ENCODE assay signal across 8 cellular contexts in the genomic region with DNA sequence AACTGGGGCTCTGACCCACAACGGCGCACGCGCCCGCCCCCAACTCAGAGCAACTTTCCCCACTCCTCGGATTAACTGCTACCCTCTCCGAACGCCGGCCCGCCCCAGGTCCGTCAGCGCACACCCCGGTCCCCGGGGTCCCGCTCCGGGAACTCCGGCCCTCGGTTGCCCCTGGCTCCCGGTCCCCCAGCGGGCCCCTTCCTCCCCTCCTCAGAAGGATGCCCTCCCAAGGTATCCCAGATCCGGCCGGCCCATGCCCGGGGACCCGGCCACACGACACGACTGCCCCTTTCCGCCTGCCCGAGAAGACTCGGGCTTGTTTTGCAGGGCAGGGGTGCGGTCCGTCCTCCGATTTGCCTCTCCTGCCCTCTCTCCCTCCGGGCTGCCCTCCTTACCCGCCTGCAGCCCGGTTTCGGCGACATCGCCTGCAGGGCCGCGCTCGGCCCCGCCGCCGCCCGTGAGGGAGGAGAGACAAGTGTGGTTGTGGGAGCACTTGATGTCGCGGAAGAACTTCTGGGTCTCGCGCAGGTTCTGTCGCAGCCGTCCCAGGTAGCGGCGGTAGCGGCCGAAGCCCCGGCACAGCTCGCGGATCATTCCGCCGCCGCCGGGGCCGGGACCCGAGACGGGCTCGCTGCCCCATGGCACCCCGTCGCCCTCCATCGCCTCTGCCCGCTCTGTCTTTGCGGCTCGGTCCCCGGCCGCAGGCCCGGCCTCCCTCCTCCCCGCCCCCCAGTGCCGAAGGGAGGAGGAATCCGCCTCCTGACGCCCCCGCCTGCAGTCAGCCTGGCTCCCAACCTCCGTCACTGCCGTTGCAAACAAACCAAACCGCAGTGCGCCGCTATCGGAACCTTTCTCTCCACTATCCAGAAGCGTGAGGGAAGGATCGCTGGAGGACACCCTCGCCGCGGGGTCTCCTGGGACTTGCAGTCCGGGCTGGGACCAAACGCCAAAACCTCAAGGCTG. TPM values are rescaled to one million over a fixed set of nuclear protein-coding genes. Genes with fewer than 3 reads are reported as not detected.
A peak's percentile ranks its signal among the peaks of the same experiment; 100 is the strongest.
DNase-seq lines count a peak whose midpoint lies in the region; ATAC-seq, FAIRE-seq and TF ChIP-seq lines count a peak whose summit lies in the region.

A gene with protein sequence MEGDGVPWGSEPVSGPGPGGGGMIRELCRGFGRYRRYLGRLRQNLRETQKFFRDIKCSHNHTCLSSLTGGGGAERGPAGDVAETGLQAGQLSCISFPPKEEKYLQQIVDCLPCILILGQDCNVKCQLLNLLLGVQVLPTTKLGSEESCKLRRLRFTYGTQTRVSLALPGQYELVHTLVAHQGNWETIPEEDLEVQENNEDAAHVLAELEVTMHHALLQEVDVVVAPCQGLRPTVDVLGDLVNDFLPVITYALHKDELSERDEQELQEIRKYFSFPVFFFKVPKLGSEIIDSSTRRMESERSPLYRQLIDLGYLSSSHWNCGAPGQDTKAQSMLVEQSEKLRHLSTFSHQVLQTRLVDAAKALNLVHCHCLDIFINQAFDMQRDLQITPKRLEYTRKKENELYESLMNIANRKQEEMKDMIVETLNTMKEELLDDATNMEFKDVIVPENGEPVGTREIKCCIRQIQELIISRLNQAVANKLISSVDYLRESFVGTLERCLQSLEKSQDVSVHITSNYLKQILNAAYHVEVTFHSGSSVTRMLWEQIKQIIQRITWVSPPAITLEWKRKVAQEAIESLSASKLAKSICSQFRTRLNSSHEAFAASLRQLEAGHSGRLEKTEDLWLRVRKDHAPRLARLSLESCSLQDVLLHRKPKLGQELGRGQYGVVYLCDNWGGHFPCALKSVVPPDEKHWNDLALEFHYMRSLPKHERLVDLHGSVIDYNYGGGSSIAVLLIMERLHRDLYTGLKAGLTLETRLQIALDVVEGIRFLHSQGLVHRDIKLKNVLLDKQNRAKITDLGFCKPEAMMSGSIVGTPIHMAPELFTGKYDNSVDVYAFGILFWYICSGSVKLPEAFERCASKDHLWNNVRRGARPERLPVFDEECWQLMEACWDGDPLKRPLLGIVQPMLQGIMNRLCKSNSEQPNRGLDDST (minus strand): TSS at position 827 of the 963 bp plus-strand sequence. CDS start 167 bp downstream, at position 660.

- H3K4me1 Mint-ChIP-seq in activated CD8-positive, alpha-beta memory T cell treated with anti-CD3 and anti-CD28 coated beads, Interleukin-2, amount 10 ng/mL, durations not matched to agents 7 days and 5 days = peaks cover 50% of the 10 kb centered on the region

- peak within 1 kb of the TSS; percentile 38 for H2BK120ac ChIP-seq in H1 (replicated peaks; ENCODE audit: low read depth, low read length)
- H2BK120ac ChIP-seq in mesenchymal stem cell (ENCODE audit: low read depth, low read length) = peak within 1 kb of the TSS; percentile 90

- TF ChIP-seq CTCF in H1 (IDR thresholded peaks at IDR 0.05; ENCODE audit: control extremely low read depth in 1 of 3, insufficient read depth in 1 of 3, low read depth in 1 of 3, low read length in 3 of 3) = no peak

- H2BK5ac ChIP-seq in H1 (ENCODE audit: low read depth, low read length) = peak within 1 kb of the TSS; percentile 69; the same call in 1 of the 2 replicates
- H2BK5ac ChIP-seq in mesenchymal stem cell (ENCODE audit: low read depth, low read length, poor library complexity, severe bottlenecking) = no peak within 1 kb of the TSS

- 0 out of 2 replicates have a peak, but pooled peaks cover 2% of the 10 kb centered on the region for H3K79me1 ChIP-seq in H1 (ENCODE audit: low read depth, low read length)
- peaks cover 5% of the 10 kb centered on the region for H3K79me1 ChIP-seq in mesenchymal stem cell (replicated peaks; ENCODE audit: low read length, poor library complexity, severe bottlenecking)

- peak; percentile 93 for DNase-seq in COLO668 (lab: John Stamatoyannopoulos, UW; ENCODE audit: unreplicated experiment)
- DNase-seq in HTR-8/SVneo (ENCODE audit: insufficient read length, low spot score) = peak; percentile 90
- DNase-seq in NT2/D1 (ENCODE audit: low read depth, low spot score) = peak; percentile 99
- peak; percentile 95 for DNase-seq in activated CD8-positive, alpha-beta memory T cell treated with anti-CD3 and anti-CD28 coated beads, Interleukin-2, amount 10 ng/mL, durations not matched to agents 7 days and 5 days
- DNase-seq in H1 (ENCODE audit: low read depth in 1 of 2, low spot score in 2 of 2) = peak; percentile 91 to 96
- peak; percentile 96 for DNase-seq in mesenchymal stem cell
- DNase-seq in stimulated activated CD8-positive, alpha-beta memory T cell treated with anti-CD3 and anti-CD28 coated beads, Interleukin-12 subunit alpha, Interleukin-12 subunit beta, amount 100 ng/mL, for 24 hours (ENCODE audit: extremely low read depth) = peak; percentile 89

- POLR2A ChIA-PET in H1 (lab: Charles Lee; ENCODE audit: partially characterized antibody) = interaction anchor here (0.6 to 1.6 kb wide), 6 partner anchors 11 to 90 kb away, joined by 3 to 5 read pairs (median 4); a partner anchor contains a TSS

- H2BK12ac ChIP-seq in H1 (ENCODE audit: low read depth, low read length) = no peak within 1 kb of the TSS; the same call in 1 of the 2 replicates
- peak within 1 kb of the TSS in 1 of 2 experiments; percentile 2 for H2BK12ac ChIP-seq in mesenchymal stem cell (ENCODE audit: low read length in 2 of 2)

- H3K4ac ChIP-seq in H1 (replicated peaks; ENCODE audit: insufficient read length, low read depth, low read length) (no peak within 1 kb of the TSS), mesenchymal stem cell (ENCODE audit: low read depth in 1 of 2, low read length in 2 of 2) (peak within 1 kb of the TSS; percentile 49 to 93)

- H3K14ac ChIP-seq in H1 (ENCODE audit: insufficient read length) (no peak within 1 kb of the TSS), mesenchymal stem cell (ENCODE audit: low read length in 2 of 2) (peak within 1 kb of the TSS; percentile 14 to 62)

- peaks cover 3 to 22% of the 10 kb centered on the region in 2 experiments; a peak in 3 of 4 replicates for H3K79me2 ChIP-seq in H1 (ENCODE audit: control insufficient read depth in 1 of 2, insufficient read depth in 2 of 2, low read length in 2 of 2)

- TF ChIP-seq EP300 in H1 (IDR thresholded peaks at IDR 0.05; ENCODE audit: borderline replicate concordance in 1 of 2, low read depth in 2 of 2, low read length in 2 of 2) = no peak

- H3K9me3 Mint-ChIP-seq in activated CD8-positive, alpha-beta memory T cell treated with anti-CD3 and anti-CD28 coated beads, Interleukin-2, amount 10 ng/mL, durations not matched to agents 7 days and 5 days (ENCODE audit: low read depth) = no peaks in the 10 kb centered on the region

- H2AK5ac ChIP-seq in H1 (ENCODE audit: low read depth, low read length) (no peak within 1 kb of the TSS), mesenchymal stem cell (ENCODE audit: low read length, severe bottlenecking) (no peak within 1 kb of the TSS)

- H3K4me3 ChIP-seq in NT2/D1 (ENCODE audit: insufficient read length, low read depth) (peak within 1 kb of the TSS; percentile 86), H1 (ENCODE audit: extremely low read depth in 1 of 4, insufficient read depth in 2 of 4, low read depth in 3 of 4, low read length in 4 of 4) (peak within 1 kb of the TSS; percentile 81 to 91 (median 90)), mesenchymal stem cell (ENCODE audit: insufficient read depth in 1 of 2, low read depth in 1 of 2, low read length in 2 of 2) (peak within 1 kb of the TSS; percentile 87 to 95)

- H3K27ac ChIP-seq in H1 (ENCODE audit: low read depth, low read length) (peak within 1 kb of the TSS; percentile 76; the same call in 1 of the 2 replicates), mesenchymal stem cell (ENCODE audit: low read length, poor library complexity, severe bottlenecking) (peak within 1 kb of the TSS; percentile 66)

- no peaks in the 10 kb centered on the region for H3K36me3 ChIP-seq in NT2/D1 (ENCODE audit: insufficient read depth, insufficient read length, low read length)
- H3K36me3 ChIP-seq in H1 (ENCODE audit: control insufficient read depth in 2 of 4, insufficient read depth in 4 of 4, low read length in 3 of 4) = no peaks in the 10 kb centered on the region
- no peaks in the 10 kb centered on the region for H3K36me3 ChIP-seq in mesenchymal stem cell (ENCODE audit: control insufficient read depth in 1 of 2, insufficient read depth in 2 of 2, low read depth in 1 of 2, low read length in 2 of 2)

- no peaks in the 10 kb centered on the region for H3K27me3 Mint-ChIP-seq in activated CD8-positive, alpha-beta memory T cell treated with anti-CD3 and anti-CD28 coated beads, Interleukin-2, amount 10 ng/mL, durations not matched to agents 7 days and 5 days

- H3K4me1 ChIP-seq in NT2/D1 (ENCODE audit: insufficient read depth, insufficient read length) = no peaks in the 10 kb centered on the region
- peaks cover 0 to 5% (median 1%) of the 10 kb centered on the region in 4 experiments; a peak in 4 of 7 replicates for H3K4me1 ChIP-seq in H1 (replicated peaks in 1 of 4; ENCODE audit: control insufficient read depth in 3 of 4, insufficient read depth in 4 of 4, low read length in 3 of 4)
- H3K4me1 ChIP-seq in mesenchymal stem cell (ENCODE audit: control insufficient read depth, insufficient read depth, low read depth, low read length) = peaks cover 3% of the 10 kb centered on the region

- H3K36me3 Mint-ChIP-seq in activated CD8-positive, alpha-beta memory T cell treated with anti-CD3 and anti-CD28 coated beads, Interleukin-2, amount 10 ng/mL, durations not matched to agents 7 days and 5 days = no peaks in the 10 kb centered on the region

- peak; percentile 80 for ATAC-seq in GM21360 (IDR thresholded peaks at IDR 0.05; ENCODE audit: unreplicated experiment)
- peak; percentile 90 for ATAC-seq in activated CD8-positive, alpha-beta memory T cell treated with anti-CD3 and anti-CD28 coated beads, Interleukin-2, amount 10 ng/mL, durations not matched to agents 7 days and 5 days

- 1% methylated on average over 35 of the region's 93 CpGs; no CpG with 5 or more reads in 1 of the 2 experiments for WGBS in H1 (ENCODE audit: extremely low coverage in 1 of 2, insufficient coverage in 1 of 2, insufficient read length in 1 of 2, insufficient replicate concordance in 2 of 2, low coverage in 1 of 2, low lambda C conversion rate in 2 of 2, missing lambda C conversion rate in 1 of 2), 2 experiments
- WGBS in mesenchymal stem cell = under 1% methylated on average over 72 of the region's 93 CpGs

- FAIRE-seq in HTR-8/SVneo (lab: Jason Lieb, UNC) = peak; percentile 49
- no peak for FAIRE-seq in H1 (lab: Jason Lieb, UNC)

- H3K23ac ChIP-seq in H1 (ENCODE audit: insufficient read length) (no peak within 1 kb of the TSS), mesenchymal stem cell (ENCODE audit: low read length in 2 of 2) (peak within 1 kb of the TSS in 1 of 2 experiments; percentile 37)

- peak within 1 kb of the TSS; percentile 48 for H4K5ac ChIP-seq in H1 (ENCODE audit: insufficient read length, low read depth, low read length)

- CTCF ChIA-PET in activated CD8-positive, alpha-beta memory T cell treated with anti-CD3 and anti-CD28 coated beads, Interleukin-2, amount 10 ng/mL, durations not matched to agents 7 days and 5 days (lab: Charles Lee) = interaction anchor here (0.9 to 2.5 kb wide), 5 partner anchors 12 to 90 kb away, joined by 3 to 14 read pairs (median 8); a partner anchor contains a TSS
- CTCF ChIA-PET in H1 (lab: Charles Lee; ENCODE audit: partially characterized antibody) = interaction anchor here (0.6 to 1.0 kb wide), 3 partner anchors 17 to 1296 kb away, joined by 3 read pairs; a partner anchor contains a TSS

- H4K8ac ChIP-seq in H1 (ENCODE audit: extremely low read depth, insufficient read depth, low read length) (peak within 1 kb of the TSS; percentile 86; the same call in 1 of the 2 replicates), mesenchymal stem cell (ENCODE audit: low read length) (peak within 1 kb of the TSS; percentile 70)

- H3K4me2 ChIP-seq in H1 (ENCODE audit: insufficient read depth in 1 of 2, low read depth in 2 of 2, low read length in 2 of 2) (peak within 1 kb of the TSS; percentile 73 to 81), mesenchymal stem cell (ENCODE audit: low read length, poor library complexity, severe bottlenecking) (peak within 1 kb of the TSS; percentile 65)

- H2AFZ ChIP-seq in H1 (ENCODE audit: low read length) = peak within 1 kb of the TSS; percentile 75; the same call in 1 of the 2 replicates
- peak within 1 kb of the TSS; percentile 78 for H2AFZ ChIP-seq in mesenchymal stem cell (ENCODE audit: low read depth, low read length)

- H3K27ac Mint-ChIP-seq in activated CD8-positive, alpha-beta memory T cell treated with anti-CD3 and anti-CD28 coated beads, Interleukin-2, amount 10 ng/mL, durations not matched to agents 7 days and 5 days = peak within 1 kb of the TSS; percentile 88

- peak within 1 kb of the TSS; percentile 89 for H3K4me3 Mint-ChIP-seq in activated CD8-positive, alpha-beta memory T cell treated with anti-CD3 and anti-CD28 coated beads, Interleukin-2, amount 10 ng/mL, durations not matched to agents 7 days and 5 days

- H3K9me3 ChIP-seq in NT2/D1 (ENCODE audit: insufficient read depth, low read length) = no peaks in the 10 kb centered on the region
- H3K9me3 ChIP-seq in H1 (ENCODE audit: insufficient read depth in 2 of 2, low read depth in 1 of 2, low read length in 1 of 2) = no peaks in the 10 kb centered on the region
- no peaks in the 10 kb centered on the region for H3K9me3 ChIP-seq in mesenchymal stem cell (ENCODE audit: control insufficient read depth, low read length)

- H3K23me2 ChIP-seq in H1 (ENCODE audit: low read depth, low read length) = 0 out of 2 replicates have a peak, but pooled peaks cover 2% of the 10 kb centered on the region

- H2BK15ac ChIP-seq in H1 (ENCODE audit: low read length) = 0 out of 2 replicates have a peak within 1 kb of the TSS, but pooled peaks have one; percentile 22
- H2BK15ac ChIP-seq in mesenchymal stem cell (ENCODE audit: low read depth, poor library complexity, severe bottlenecking) = peak within 1 kb of the TSS; percentile 82

- H2BK20ac ChIP-seq in H1 (ENCODE audit: low read length) = no peak within 1 kb of the TSS

- H3K18ac ChIP-seq in H1 (ENCODE audit: extremely low read depth, low read length) (peak within 1 kb of the TSS; percentile 89), mesenchymal stem cell (ENCODE audit: low read depth in 1 of 2, low read length in 2 of 2) (peak within 1 kb of the TSS; percentile 67 to 92)

- H4K20me1 ChIP-seq in H1 (replicated peaks in 1 of 2; ENCODE audit: control insufficient read depth in 1 of 2, insufficient read depth in 2 of 2, low read length in 2 of 2) = peaks cover 0 to 2% of the 10 kb centered on the region in 2 experiments

- H3K27me3 ChIP-seq in NT2/D1 (ENCODE audit: insufficient read depth, insufficient read length) (peaks cover 12% of the 10 kb centered on the region), H1 (replicated peaks in 1 of 4; ENCODE audit: control insufficient read depth in 3 of 4, extremely low read depth in 1 of 4, insufficient read depth in 3 of 4, low read length in 3 of 4) (no peaks in the 10 kb centered on the region), mesenchymal stem cell (ENCODE audit: control insufficient read depth in 1 of 2, insufficient read depth in 1 of 2, low read length in 2 of 2) (no peaks in the 10 kb centered on the region)

- H3K9ac ChIP-seq in NT2/D1 (ENCODE audit: insufficient read length, low read depth) = peak within 1 kb of the TSS; percentile 91
- peak within 1 kb of the TSS; percentile 64 to 80 (median 71) for H3K9ac ChIP-seq in H1 (replicated peaks in 1 of 4; ENCODE audit: extremely low read depth in 1 of 4, low read depth in 3 of 4, low read length in 3 of 4)
- peak within 1 kb of the TSS; percentile 94 for H3K9ac ChIP-seq in mesenchymal stem cell (ENCODE audit: low read length)

- H4K91ac ChIP-seq in H1 (replicated peaks; ENCODE audit: insufficient read length, low read length) = peak within 1 kb of the TSS; percentile 80
- peak within 1 kb of the TSS; percentile 91 for H4K91ac ChIP-seq in mesenchymal stem cell (ENCODE audit: low read length)

- H3K56ac ChIP-seq in H1 (replicated peaks; ENCODE audit: insufficient read length, low read depth, low read length) = peak within 1 kb of the TSS; percentile 10

- peak in 1 of 2 experiments; percentile 0; a peak in 1 of 4 replicates for TF ChIP-seq RAD21 in H1 (IDR thresholded peaks at IDR 0.05 in 1 of 2, conservative IDR thresholded peaks at IDR 0.05 in 1 of 2; ENCODE audit: low read depth in 2 of 2, low read length in 2 of 2)

- TF ChIP-seq POLR2A in H1 (IDR thresholded peaks at IDR 0.05; ENCODE audit: control extremely low read depth in 1 of 2, low read depth in 2 of 2, low read length in 2 of 2) = peak in 1 of 2 experiments; percentile 91; a peak in 1 of 3 replicates

RNA-seq across cellular contexts. Expression of the gene that starts here (rescaled TPM):
- total RNA-seq in activated CD8-positive, alpha-beta memory T cell treated with anti-CD3 and anti-CD28 coated beads, Interleukin-2, amount 10 ng/mL, durations not matched to agents 7 days and 5 days = 10 to 100 TPM in 1 of 2 experiments, 1 to 10 TPM in 1; 8.7 to 11.6 TPM
- 7.9 and 8.5 TPM in 2 replicates for total RNA-seq in H1 (2021; fragmentation: NEBNext Ultra II Directional; extraction: Animal tissue kit (Norgen Biotek cat#: 25700))
- polyA plus RNA-seq in H1 (2011; rRNA removed) = 2.4 and 2.7 TPM in 2 replicates
- 4.0 TPM for polyA plus RNA-seq in H1 (2011; cell fraction: cytosol; rRNA removed)
- polyA plus RNA-seq in H1 (2011; cell fraction: nucleus; rRNA removed) = 2.9 TPM
- polyA plus RNA-seq in H1 (2012, experiment 1 of 2) = 4.9 to 6.2 TPM (median 6.1 TPM) in 4 replicates
- 0.60 TPM for polyA plus RNA-seq in H1 (2012, experiment 2 of 2)
- polyA plus RNA-seq in H1 (2013, experiment 1 of 2) = 3.9 TPM
- 3.8 TPM for polyA plus RNA-seq in H1 (2013, experiment 2 of 2)
- polyA minus RNA-seq in H1 (2011; rRNA and poly(A)+ RNA removed) = 11.9 and 16.2 TPM in 2 replicates
- 5.3 TPM for polyA minus RNA-seq in H1 (2011; cell fraction: cytosol; rRNA and poly(A)+ RNA removed)
- 8.0 TPM for polyA minus RNA-seq in H1 (2011; cell fraction: nucleus; rRNA and poly(A)+ RNA removed)
- polyA plus RNA-seq in mesenchymal stem cell (2013, experiment 1 of 2) = 8.1 TPM
- 8.0 TPM for polyA plus RNA-seq in mesenchymal stem cell (2013, experiment 2 of 2)

Comparison
In these comparisons a context has a peak if more than half of its experiments do, and no peak if none do; other contexts are left out.
1. Peak in every context shown above with its lines: DNase-seq, ATAC-seq, H3K4me3 ChIP-seq and H3K27ac ChIP-seq.